ENCODE assay signal across 21 cellular contexts in the genomic region with DNA sequence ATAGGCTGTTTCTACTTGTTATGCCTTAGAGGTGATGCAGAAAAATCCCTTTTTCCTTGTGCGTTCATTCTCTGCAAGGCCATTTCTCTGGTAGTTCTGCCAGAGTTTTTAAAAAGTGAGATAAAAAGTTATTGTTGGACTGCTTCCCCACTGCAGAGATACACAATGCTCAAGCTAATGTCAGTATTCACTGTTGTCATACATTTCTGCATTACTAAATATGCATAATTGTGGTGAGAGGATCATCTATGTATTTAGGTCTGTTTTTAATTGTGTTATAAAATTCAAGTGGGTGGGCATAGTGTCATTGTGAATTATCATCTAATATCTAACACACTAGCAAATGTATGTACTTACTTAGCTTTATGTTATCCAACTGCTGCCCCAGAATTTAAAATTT.
"Had no signal": no experiment of that assay in that cellular context is flagged by ENCODE, and none has a peak within 500 bp of the region (broad histone marks: within the 10 kb centered on the region; RNA-seq: fewer than 3 reads in every experiment).

No MANE protein-coding gene starts in this region.

- H3K27me3 Mint-ChIP-seq: memory B cell; stimulated activated naive B cell treated with anti-CD40 and anti-IgM and Interleukin-4, amounts not matched to agents 10 μg/mL and 1 μg/mL and 100 μg/mL, for 72 hours; stimulated activated naive CD8-positive, alpha-beta T cell treated with anti-CD3 and anti-CD28 coated beads, Interleukin-15, Interleukin-2, amounts not matched to agents 100 ng/mL and 50 ng/mL, for 24 hours had no signal

- H3K36me3 Mint-ChIP-seq: memory B cell; stimulated activated naive B cell treated with anti-CD40 and anti-IgM and Interleukin-4, amounts not matched to agents 10 μg/mL and 1 μg/mL and 100 μg/mL, for 72 hours had no signal

- H3K36me3 ChIP-seq: colonic mucosa, esophagus muscularis mucosa, neutrophil, sigmoid colon, thoracic aorta, transverse colon, upper lobe of right lung, uterus had no signal

- H3K9me3 Mint-ChIP-seq: neural crest cell; stimulated activated naive CD8-positive, alpha-beta T cell treated with anti-CD3 and anti-CD28 coated beads, Interleukin-15, Interleukin-2, amounts not matched to agents 100 ng/mL and 50 ng/mL, for 24 hours had no signal

- DNase-seq: colonic mucosa; dermis blood vessel endothelial cell; effector memory CD4-positive, alpha-beta T cell; natural killer cell; posterior cingulate gyrus; psoas muscle; right cardiac atrium; sigmoid colon; stimulated activated CD4-positive, alpha-beta T cell treated with anti-CD3 and anti-CD28 coated beads, Interleukin-15, amount 100 ng/mL, for 24 hours; stimulated activated CD4-positive, alpha-beta T cell treated with anti-CD3 and anti-CD28 coated beads, Interleukin-2, amount 100 ng/mL, for 48 hours; stimulated activated naive B cell treated with anti-CD40 and anti-IgM and Interleukin-4, amounts not matched to agents 10 μg/mL and 1 μg/mL and 100 μg/mL, for 72 hours; transverse colon; upper lobe of right lung; uterus had no signal

- H3K4me3 ChIP-seq: colonic mucosa, esophagus muscularis mucosa, lung, psoas muscle, sigmoid colon, thoracic aorta, transverse colon, upper lobe of right lung, uterus had no signal

- H3K27ac Mint-ChIP-seq: memory B cell; natural killer cell; stimulated activated naive B cell treated with anti-CD40 and anti-IgM and Interleukin-4, amounts not matched to agents 10 μg/mL and 1 μg/mL and 100 μg/mL, for 72 hours; stimulated activated naive CD8-positive, alpha-beta T cell treated with anti-CD3 and anti-CD28 coated beads, Interleukin-15, Interleukin-2, amounts not matched to agents 100 ng/mL and 50 ng/mL, for 24 hours had no signal

- H3K27me3 ChIP-seq: colonic mucosa, esophagus muscularis mucosa, neutrophil, sigmoid colon, transverse colon, upper lobe of right lung, uterus had no signal

- ATAC-seq: natural killer cell; psoas muscle; right cardiac atrium; stimulated activated naive B cell treated with anti-CD40 and anti-IgM and Interleukin-4, amounts not matched to agents 10 μg/mL and 1 μg/mL and 100 μg/mL, for 72 hours; upper lobe of right lung had no signal

- H3K27ac ChIP-seq: colonic mucosa, esophagus muscularis mucosa, neutrophil, psoas muscle, sigmoid colon, transverse colon, upper lobe of right lung, uterus had no signal

- H3K4me1 Mint-ChIP-seq: memory B cell; natural killer cell; neural crest cell; stimulated activated naive B cell treated with anti-CD40 and anti-IgM and Interleukin-4, amounts not matched to agents 10 μg/mL and 1 μg/mL and 100 μg/mL, for 72 hours had no signal

- H3K4me1 ChIP-seq: colonic mucosa, esophagus muscularis mucosa, psoas muscle, sigmoid colon, transverse colon, upper lobe of right lung, uterus had no signal

- H3K9me3 ChIP-seq: colonic mucosa, esophagus muscularis mucosa, neutrophil, psoas muscle, sigmoid colon, thoracic aorta, transverse colon, upper lobe of right lung, uterus had no signal

- H3K4me3 Mint-ChIP-seq: memory B cell; natural killer cell; neural crest cell; stimulated activated naive B cell treated with anti-CD40 and anti-IgM and Interleukin-4, amounts not matched to agents 10 μg/mL and 1 μg/mL and 100 μg/mL, for 72 hours; stimulated activated naive CD8-positive, alpha-beta T cell treated with anti-CD3 and anti-CD28 coated beads, Interleukin-15, Interleukin-2, amounts not matched to agents 100 ng/mL and 50 ng/mL, for 24 hours had no signal
